In genomic region chr3:49017978-49018706, GRCh38 we compare ENCODE assay signal across 8 cellular contexts. TPM values are rescaled to one million over a fixed set of nuclear protein-coding genes. Genes with fewer than 3 reads are reported as not detected.
DNase-seq lines count a peak whose midpoint lies in the region; ATAC-seq, FAIRE-seq and TF ChIP-seq lines count a peak whose summit lies in the region.

A gene with protein sequence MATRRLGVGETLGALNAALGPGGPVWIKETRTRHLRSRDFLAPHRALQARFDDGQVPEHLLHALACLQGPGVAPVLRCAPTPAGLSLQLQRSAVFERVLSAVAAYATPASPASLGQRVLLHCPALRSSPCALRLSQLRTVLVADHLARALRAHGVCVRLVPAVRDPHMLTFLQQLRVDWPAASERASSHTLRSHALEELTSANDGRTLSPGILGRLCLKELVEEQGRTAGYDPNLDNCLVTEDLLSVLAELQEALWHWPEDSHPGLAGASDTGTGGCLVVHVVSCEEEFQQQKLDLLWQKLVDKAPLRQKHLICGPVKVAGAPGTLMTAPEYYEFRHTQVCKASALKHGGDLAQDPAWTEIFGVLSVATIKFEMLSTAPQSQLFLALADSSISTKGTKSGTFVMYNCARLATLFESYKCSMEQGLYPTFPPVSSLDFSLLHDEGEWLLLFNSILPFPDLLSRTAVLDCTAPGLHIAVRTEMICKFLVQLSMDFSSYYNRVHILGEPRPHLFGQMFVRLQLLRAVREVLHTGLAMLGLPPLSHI (minus strand): TSS chr3:49018580. CDS start chr3:49018564, 16 bp downstream.

- peak within 1 kb of the TSS; percentile 36 to 54 (median 49) for H3K9ac ChIP-seq in H1 (replicated peaks in 1 of 4; ENCODE audit: extremely low read depth in 1 of 4, low read depth in 3 of 4, low read length in 3 of 4)

- H4K5ac ChIP-seq in H1 (ENCODE audit: insufficient read length, low read depth, low read length), result peak within 1 kb of the TSS; percentile 73

- H3K79me2 ChIP-seq in H1 (ENCODE audit: control insufficient read depth in 1 of 2, insufficient read depth in 2 of 2, low read length in 2 of 2), result peaks cover 0 to 23% of the 10 kb centered on the region in 2 experiments; a peak in 2 of 4 replicates

- H4K91ac ChIP-seq in H1 (replicated peaks; ENCODE audit: insufficient read length, low read length), result no peak within 1 kb of the TSS

- no peak for TF ChIP-seq EP300 in H1 (IDR thresholded peaks at IDR 0.05; ENCODE audit: borderline replicate concordance in 1 of 2, low read depth in 2 of 2, low read length in 2 of 2)

- H4K8ac ChIP-seq in H1 (ENCODE audit: extremely low read depth, insufficient read depth, low read length), result peak within 1 kb of the TSS; percentile 93; the same call in 1 of the 2 replicates

- H3K23ac ChIP-seq in H1 (ENCODE audit: insufficient read length), result no peak within 1 kb of the TSS

- H3K56ac ChIP-seq in H1 (replicated peaks; ENCODE audit: insufficient read length, low read depth, low read length), result peak within 1 kb of the TSS; percentile 37

- peak within 1 kb of the TSS; percentile 79 for H3K4me3 ChIP-seq in AG09309 (ENCODE audit: control insufficient read depth, low read depth, low read length)
- peak within 1 kb of the TSS; percentile 92 for H3K4me3 ChIP-seq in H7 (ENCODE audit: insufficient read depth, low read depth, low read length)
- H3K4me3 ChIP-seq in H1 (ENCODE audit: extremely low read depth in 1 of 4, insufficient read depth in 2 of 4, low read depth in 3 of 4, low read length in 4 of 4), result peak within 1 kb of the TSS; percentile 44 to 77 (median 69)

- H3K14ac ChIP-seq in H1 (ENCODE audit: insufficient read length), result no peak within 1 kb of the TSS

- H2BK15ac ChIP-seq in H1 (ENCODE audit: low read length), result no peak within 1 kb of the TSS

- peaks cover 8% of the 10 kb centered on the region for H3K79me1 ChIP-seq in H1 (ENCODE audit: low read depth, low read length)

- WGBS in H1 (ENCODE audit: extremely low coverage in 1 of 2, insufficient coverage in 1 of 2, insufficient read length in 1 of 2, insufficient replicate concordance in 2 of 2, low coverage in 1 of 2, low lambda C conversion rate in 2 of 2, missing lambda C conversion rate in 1 of 2), 2 experiments, result 2% methylated on average over 82 of the region's 85 CpGs; no CpG with 5 or more reads in 1 of the 2 experiments

- H3K18ac ChIP-seq in H1 (ENCODE audit: extremely low read depth, low read length), result peak within 1 kb of the TSS; percentile 71

- no peak within 1 kb of the TSS for H2BK12ac ChIP-seq in H1 (ENCODE audit: low read depth, low read length)

- peaks cover 0 to 21% (median 12%) of the 10 kb centered on the region in 4 experiments; a peak in 6 of 7 replicates for H3K4me1 ChIP-seq in H1 (replicated peaks in 1 of 4; ENCODE audit: control insufficient read depth in 3 of 4, insufficient read depth in 4 of 4, low read length in 3 of 4)

- DNase-seq in AG09309 (ENCODE audit: low read depth) (no peak), H7 (peak; percentile 96), NOMO-1 treated with DMSO at 0.1 percent for 48 hours (lab: John Stamatoyannopoulos, UW; ENCODE audit: unreplicated experiment) (peak; percentile 80), H1 (ENCODE audit: low read depth in 1 of 2, low spot score in 2 of 2) (peak; percentile 47 to 85), lung microvascular endothelial cell (ENCODE audit: low read depth in 2 of 2) (peak; percentile 65 to 66)
- peak; percentile 78 for DNase-seq in stimulated activated CD8-positive, alpha-beta memory T cell treated with anti-CD3 and anti-CD28 coated beads, Interleukin-4, amount 100 ng/mL, for 48 hours

- peak within 1 kb of the TSS; percentile 88 to 90 for H3K4me2 ChIP-seq in H1 (ENCODE audit: insufficient read depth in 1 of 2, low read depth in 2 of 2, low read length in 2 of 2)

- H3K27ac ChIP-seq in H1 (ENCODE audit: low read depth, low read length), result peak within 1 kb of the TSS; percentile 32; the same call in 1 of the 2 replicates

- TF ChIP-seq CTCF in AG09309 (IDR thresholded peaks at IDR 0.05; ENCODE audit: control insufficient read depth, insufficient read depth, low read depth, low read length, missing control alignments) (no peak), H1 (IDR thresholded peaks at IDR 0.05; ENCODE audit: control extremely low read depth in 1 of 3, insufficient read depth in 1 of 3, low read depth in 1 of 3, low read length in 3 of 3) (no peak)

- no peak within 1 kb of the TSS for H2BK20ac ChIP-seq in H1 (ENCODE audit: low read length)

- no peak within 1 kb of the TSS; the same call in 1 of the 2 replicates for H2AFZ ChIP-seq in H1 (ENCODE audit: low read length)

- CTCF ChIA-PET in activated CD8-positive, alpha-beta memory T cell treated with anti-CD3 and anti-CD28 coated beads for 36 hours (lab: Charles Lee), result interaction anchor here (1.6 to 7.7 kb wide), 4 partner anchors 9 to 29 kb away, joined by 3 to 66 read pairs (median 33); partner anchors contain the start of genes IMPDH2, P4HTM and WDR6
- CTCF ChIA-PET in H1 (lab: Charles Lee; ENCODE audit: partially characterized antibody), result interaction anchor here (2.1 to 24.3 kb wide), 3 partner anchors 14 to 152 kb away, joined by 7 to 467 read pairs (median 42); partner anchors contain the start of genes KLHDC8B, P4HTM and WDR6

- no peak for TF ChIP-seq RAD21 in H1 (IDR thresholded peaks at IDR 0.05 in 1 of 2, conservative IDR thresholded peaks at IDR 0.05 in 1 of 2; ENCODE audit: low read depth in 2 of 2, low read length in 2 of 2)

- POLR2A ChIA-PET in activated CD8-positive, alpha-beta memory T cell treated with anti-CD3 and anti-CD28 coated beads for 36 hours (lab: Charles Lee), result interaction anchor here (0.9 to 8.8 kb wide), 2 partner anchors 10 to 29 kb away, joined by 3 to 90 read pairs; partner anchors contain the start of gene WDR6
- POLR2A ChIA-PET in H1 (lab: Charles Lee; ENCODE audit: partially characterized antibody), result interaction anchor here (0.5 to 38.8 kb wide), 7 partner anchors 5 to 759 kb away, joined by 3 to 1518 read pairs (median 136); partner anchors contain the start of genes IMPDH2, NDUFAF3 and P4HTM and of another gene

- no peak within 1 kb of the TSS for H2AK5ac ChIP-seq in H1 (ENCODE audit: low read depth, low read length)

- FAIRE-seq in H1 (lab: Jason Lieb, UNC), result no peak

- peaks cover 32% of the 10 kb centered on the region for H3K36me3 ChIP-seq in H7 (replicated peaks; ENCODE audit: control insufficient read depth, insufficient read depth, low read length)
- H3K36me3 ChIP-seq in H1 (ENCODE audit: control insufficient read depth in 2 of 4, insufficient read depth in 4 of 4, low read length in 3 of 4), result peaks cover 11 to 34% (median 19%) of the 10 kb centered on the region in 4 experiments

- H2BK120ac ChIP-seq in H1 (replicated peaks; ENCODE audit: low read depth, low read length), result no peak within 1 kb of the TSS

- peak in 1 of 2 experiments; percentile 26; a peak in 1 of 3 replicates for TF ChIP-seq POLR2A in H1 (IDR thresholded peaks at IDR 0.05; ENCODE audit: control extremely low read depth in 1 of 2, low read depth in 2 of 2, low read length in 2 of 2)

- peak within 1 kb of the TSS; percentile 80 for H3K4ac ChIP-seq in H1 (replicated peaks; ENCODE audit: insufficient read length, low read depth, low read length)

- no peaks in the 10 kb centered on the region for H3K9me3 ChIP-seq in H1 (ENCODE audit: insufficient read depth in 2 of 2, low read depth in 1 of 2, low read length in 1 of 2)

- H2BK5ac ChIP-seq in H1 (ENCODE audit: low read depth, low read length), result peak within 1 kb of the TSS; percentile 90

- H3K27me3 ChIP-seq in H7 (ENCODE audit: control insufficient read depth, insufficient read depth, low read length) (no peaks in the 10 kb centered on the region), H1 (replicated peaks in 1 of 4; ENCODE audit: control insufficient read depth in 3 of 4, extremely low read depth in 1 of 4, insufficient read depth in 3 of 4, low read length in 3 of 4) (no peaks in the 10 kb centered on the region)

- peaks cover 32% of the 10 kb centered on the region for H3K23me2 ChIP-seq in H1 (ENCODE audit: low read depth, low read length)

- ATAC-seq in GM21367 (IDR thresholded peaks at IDR 0.05; ENCODE audit: unreplicated experiment), result no peak

- peaks cover 23 to 26% of the 10 kb centered on the region in 2 experiments for H4K20me1 ChIP-seq in H1 (replicated peaks in 1 of 2; ENCODE audit: control insufficient read depth in 1 of 2, insufficient read depth in 2 of 2, low read length in 2 of 2)

TF ChIP-seq in H1, 55 proteins besides CTCF, POLR2A, EP300 and RAD21 (continues in another document):
- TF ChIP-seq BACH1 (IDR thresholded peaks at IDR 0.05; ENCODE audit: low read length) (peak; percentile 10; the same call in 1 of the 2 replicates), POU5F1 (IDR thresholded peaks at IDR 0.05; ENCODE audit: low read depth, low read length) (no peak), PHF8 (conservative IDR thresholded peaks at IDR 0.05; ENCODE audit: low read depth, low read length) (peak; percentile 59; the same call in 1 of the 2 replicates), RNF2 (IDR thresholded peaks at IDR 0.05; ENCODE audit: borderline replicate concordance, low read depth, low read length, missing control alignments, poor library complexity, severe bottlenecking) (no peak), TBP (IDR thresholded peaks at IDR 0.05; ENCODE audit: low read depth, low read length) (no peak), KDM4A (IDR thresholded peaks at IDR 0.05; ENCODE audit: low read depth, low read length, severe bottlenecking) (peak; percentile 81), EGR1 (IDR thresholded peaks at IDR 0.05; ENCODE audit: borderline replicate concordance, low read depth, low read length) (no peak), SP2 (IDR thresholded peaks at IDR 0.05; ENCODE audit: low read length) (no peak)

RNA-seq across cellular contexts. Expression of the gene that starts here (rescaled TPM):
- total RNA-seq in H7 (2014; rRNA removed; shearing (Covaris generic)), result 55.5 and 65.9 TPM in 2 replicates
- total RNA-seq in activated CD8-positive, alpha-beta memory T cell treated with anti-CD3 and anti-CD28 coated beads for 36 hours, result 10 to 100 TPM; 28.6 to 30.9 TPM
- 30.4 and 31.6 TPM in 2 replicates for total RNA-seq in H1 (2021; fragmentation: NEBNext Ultra II Directional; extraction: Animal tissue kit (Norgen Biotek cat#: 25700))
- 86.5 and 95.3 TPM in 2 replicates for polyA plus RNA-seq in H1 (2011; rRNA removed)
- 73.1 TPM for polyA plus RNA-seq in H1 (2011; cell fraction: cytosol; rRNA removed)
- polyA plus RNA-seq in H1 (2011; cell fraction: nucleus; rRNA removed), result 140 TPM
- polyA plus RNA-seq in H1 (2012, experiment 1 of 2), result 34.7 to 40.6 TPM (median 39.8 TPM) in 4 replicates
- 74.3 TPM for polyA plus RNA-seq in H1 (2012, experiment 2 of 2)
- 33.5 TPM for polyA plus RNA-seq in H1 (2013, experiment 1 of 2)
- 33.7 TPM for polyA plus RNA-seq in H1 (2013, experiment 2 of 2)
- 87.2 and 103 TPM in 2 replicates for polyA minus RNA-seq in H1 (2011; rRNA and poly(A)+ RNA removed)
- 32.7 TPM for polyA minus RNA-seq in H1 (2011; cell fraction: cytosol; rRNA and poly(A)+ RNA removed)
- polyA minus RNA-seq in H1 (2011; cell fraction: nucleus; rRNA and poly(A)+ RNA removed), result 48.1 TPM
- total RNA-seq in lung microvascular endothelial cell, result 29.4 and 30.6 TPM in 2 replicates
